21 cellular contexts compared by ENCODE assay signal in genomic region chr4:5444918-5445517, GRCh38.
"Had no signal": no experiment of that assay in that cellular context is flagged by ENCODE, and none has a peak within 500 bp of the region (broad histone marks: within the 10 kb centered on the region; RNA-seq: fewer than 3 reads in every experiment).

No MANE protein-coding gene starts in this region.

- H3K4me1 ChIP-seq: gastroesophageal sphincter, left ventricle myocardium inferior, sigmoid colon, stomach, thyroid gland, upper lobe of right lung had no signal

- H3K27me3 ChIP-seq: gastroesophageal sphincter, hepatocyte, sigmoid colon, stomach, thyroid gland, upper lobe of right lung had no signal

- ATAC-seq: activated T-cell treated with anti-CD3 and anti-CD28 coated beads, Interleukin-2, amount 50 U/mL, for 72 hours; effector memory CD8-positive, alpha-beta T cell; gastroesophageal sphincter; natural killer cell; stimulated activated naive B cell treated with anti-CD40 and anti-IgM and Interleukin-4, amounts not matched to agents 10 μg/mL and 1 μg/mL and 100 μg/mL, for 72 hours; upper lobe of right lung had no signal

- H3K9me3 ChIP-seq: gastroesophageal sphincter, left ventricle myocardium inferior, sigmoid colon, stomach, thyroid gland, upper lobe of right lung had no signal

- H3K36me3 ChIP-seq: gastroesophageal sphincter, left ventricle myocardium inferior, sigmoid colon, stomach, thyroid gland, upper lobe of right lung had no signal

- H3K4me3 ChIP-seq: gastroesophageal sphincter, hepatocyte, left ventricle myocardium inferior, lung, sigmoid colon, stomach, thyroid gland, upper lobe of right lung had no signal

- H3K27ac ChIP-seq: gastroesophageal sphincter, hepatocyte, left ventricle myocardium inferior, sigmoid colon, stomach, thyroid gland, upper lobe of right lung, VCaP had no signal

- DNase-seq: activated CD4-positive, alpha-beta T cell treated with anti-CD3 and anti-CD28 coated beads for 4 hours; activated CD4-positive, alpha-beta T cell treated with anti-CD3 and anti-CD28 coated beads, Interleukin-2, amount 50 U/mL, for 4 hours; activated naive CD4-positive, alpha-beta T cell treated with Interleukin-2 at 50 U/mL for 16 hours; activated T-cell treated with anti-CD3 and anti-CD28 coated beads for 4 hours; activated T-cell treated with anti-CD3 and anti-CD28 coated beads, Interleukin-2, amount 50 U/mL, for 72 hours; anterior cingulate cortex; effector memory CD8-positive, alpha-beta T cell; left ventricle myocardium inferior; mesendoderm; natural killer cell; sigmoid colon; small intestine; stimulated activated CD4-positive, alpha-beta T cell treated with anti-CD3 and anti-CD28 coated beads, Interleukin-2, amount 100 ng/mL, for 24 hours; stimulated activated naive B cell treated with anti-CD40 and anti-IgM and Interleukin-4, amounts not matched to agents 10 μg/mL and 1 μg/mL and 100 μg/mL, for 72 hours; stomach; thyroid gland; upper lobe of right lung had no signal
